In the genomic region with DNA sequence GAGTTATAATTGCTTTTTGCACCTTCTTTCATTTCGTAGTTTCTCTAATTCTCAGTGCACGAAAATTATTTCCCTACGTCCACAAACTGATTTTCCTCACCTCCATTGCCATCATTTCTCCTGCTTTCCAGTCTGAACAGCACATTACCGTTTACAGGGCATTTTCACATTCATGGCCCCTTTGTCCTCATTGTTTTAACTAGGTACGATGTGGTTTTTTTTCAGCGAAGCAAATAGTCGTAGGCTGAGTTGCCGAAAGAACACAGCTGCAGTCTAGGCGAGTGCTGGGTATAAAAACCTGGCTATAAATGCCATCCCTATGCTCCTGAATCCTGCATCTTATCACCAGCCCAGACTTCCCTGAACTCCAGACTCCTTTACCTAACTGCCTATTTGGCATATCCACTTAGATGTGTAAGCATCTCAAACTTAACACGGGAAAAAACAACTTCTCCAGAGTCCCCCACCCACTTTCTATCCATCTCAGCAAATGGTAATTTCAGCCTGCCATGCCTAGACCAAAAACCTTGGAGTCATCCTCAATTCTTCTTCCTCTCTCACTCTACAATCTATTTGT, we compare ENCODE assay signal across 8 cellular contexts. TPM values are rescaled to one million over a fixed set of nuclear protein-coding genes. Genes with fewer than 3 reads are reported as not detected.
A peak's percentile ranks its signal among the peaks of the same experiment; 100 is the strongest.
DNase-seq lines count a peak whose midpoint lies in the region; ATAC-seq and TF ChIP-seq lines count a peak whose summit lies in the region.

No MANE protein-coding gene starts in this region.

- H3K27me3 Mint-ChIP-seq in glutamatergic neuron (ENCODE audit: unreplicated experiment), result no peaks in the 10 kb centered on the region

- no peaks in the 10 kb centered on the region for H3K36me3 Mint-ChIP-seq in glutamatergic neuron (ENCODE audit: unreplicated experiment)

- TF ChIP-seq CTCF in HFF-Myc (IDR thresholded peaks at IDR 0.05; ENCODE audit: low read depth, low read length, missing control alignments), result no peak
- TF ChIP-seq CTCF in WERI-Rb-1 (IDR thresholded peaks at IDR 0.05; ENCODE audit: low read depth, low read length), result no peak
- no peak for TF ChIP-seq CTCF in glutamatergic neuron (IDR thresholded peaks at IDR 0.05; ENCODE audit: partially characterized antibody, unreplicated experiment)

- peak overlapping the region; percentile 83 for H3K4me3 ChIP-seq in HFF-Myc (replicated peaks; ENCODE audit: low read depth, low read length)
- H3K4me3 ChIP-seq in WERI-Rb-1 (ENCODE audit: low read depth, low read length), result peak overlapping the region; percentile 89
- peak overlapping the region; percentile 98 for H3K4me3 ChIP-seq in skeletal muscle satellite cell (ENCODE audit: low read length)

- H3K4me1 Mint-ChIP-seq in glutamatergic neuron (ENCODE audit: low read depth, unreplicated experiment), result peaks cover 27% of the 10 kb centered on the region

- no peak for ATAC-seq in HG03135 (IDR thresholded peaks at IDR 0.05; ENCODE audit: unreplicated experiment)

- H3K36me3 ChIP-seq in WERI-Rb-1 (no peaks in the 10 kb centered on the region), skeletal muscle satellite cell (ENCODE audit: insufficient read depth, low read length) (no peaks in the 10 kb centered on the region)

- H3K9me3 Mint-ChIP-seq in glutamatergic neuron (ENCODE audit: unreplicated experiment), result peaks cover 3% of the 10 kb centered on the region

- H3K27me3 ChIP-seq in WERI-Rb-1 (ENCODE audit: insufficient read depth, low read depth, severe bottlenecking) (no peaks in the 10 kb centered on the region), skeletal muscle satellite cell (ENCODE audit: control insufficient read depth, insufficient read depth, low read length) (no peaks in the 10 kb centered on the region)

- H3K9ac ChIP-seq in skeletal muscle satellite cell (ENCODE audit: low read depth, low read length), result peak overlapping the region; percentile 87

- no peak for DNase-seq in HFF-Myc (ENCODE audit: extremely low read depth, low read depth)
- no peak for DNase-seq in WERI-Rb-1
- no peak for DNase-seq in glutamatergic neuron
- no peak for DNase-seq in NCI-H2196 (lab: John Stamatoyannopoulos, UW; ENCODE audit: unreplicated experiment)
- no peak for DNase-seq in dedifferentiated amniotic fluid mesenchymal stem cell (ENCODE audit: extremely low spot score)
- DNase-seq in islet precursor cell, result no peak

- H3K4me2 ChIP-seq in skeletal muscle satellite cell (ENCODE audit: low read length), result peak overlapping the region; percentile 89

- H3K27ac Mint-ChIP-seq in glutamatergic neuron (ENCODE audit: unreplicated experiment), result peak overlapping the region; percentile 52

- H3K4me3 Mint-ChIP-seq in glutamatergic neuron (ENCODE audit: unreplicated experiment), result peak overlapping the region; percentile 89

- peaks cover 36% of the 10 kb centered on the region for H3K4me1 ChIP-seq in skeletal muscle satellite cell (ENCODE audit: control insufficient read depth, insufficient read depth, low read length)

- H3K9me3 ChIP-seq in WERI-Rb-1 (ENCODE audit: severe bottlenecking) (no peaks in the 10 kb centered on the region), skeletal muscle satellite cell (replicated peaks; ENCODE audit: low read length) (no peaks in the 10 kb centered on the region)

- peak overlapping the region; percentile 53; the same call in 1 of the 2 replicates for H3K27ac ChIP-seq in WERI-Rb-1

RNA-seq across cellular contexts. Expression of a gene that starts 0.7 kb away (rescaled TPM):
- 1.5 TPM for total RNA-seq in glutamatergic neuron (ENCODE audit: unreplicated experiment)
- 0.76 and 1.7 TPM in 2 replicates for total RNA-seq in skeletal muscle satellite cell (2012; rRNA removed)
